In the genomic region with DNA sequence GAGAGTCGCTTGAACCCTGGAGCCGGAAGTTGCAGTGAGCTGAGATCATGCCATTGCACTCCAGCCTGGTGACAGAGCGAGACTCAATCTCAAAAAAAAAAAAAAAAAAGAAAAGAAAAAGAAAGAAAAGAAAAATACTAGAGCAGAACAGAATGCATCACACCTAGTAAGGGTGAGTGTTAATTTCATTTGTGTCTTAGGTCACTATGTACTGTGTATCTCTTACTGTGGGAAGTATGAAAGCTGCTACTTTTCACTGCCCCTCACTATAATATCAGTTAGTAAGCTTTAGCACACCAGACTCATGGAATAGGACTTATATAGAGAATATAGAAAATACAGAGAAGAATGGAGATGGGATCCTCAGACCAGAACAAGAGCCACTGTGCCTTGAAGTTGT, we compare ENCODE assay signal across 9 cellular contexts. TPM values are rescaled to one million over a fixed set of nuclear protein-coding genes. Genes with fewer than 3 reads are reported as not detected.
A peak's percentile ranks its signal among the peaks of the same experiment; 100 is the strongest.
DNase-seq lines count a peak whose midpoint lies in the region; ATAC-seq and TF ChIP-seq lines count a peak whose summit lies in the region.
"Had no signal": no experiment of that assay in that cellular context is flagged by ENCODE, and none has a peak within 500 bp of the region (broad histone marks: within the 10 kb centered on the region; RNA-seq: fewer than 3 reads in every experiment).

No MANE protein-coding gene starts in this region.

- no peak overlapping the region for H3K4me3 Mint-ChIP-seq in activated T-cell treated with anti-CD3 and anti-CD28 coated beads, Interleukin-2, amount 50 U/mL, for 4 hours

- no peaks in the 10 kb centered on the region for H3K27me3 Mint-ChIP-seq in activated T-cell treated with anti-CD3 and anti-CD28 coated beads, Interleukin-2, amount 50 U/mL, for 4 hours (ENCODE audit: low read depth)

- intact Hi-C loops in esophagus muscularis mucosa (cut with DNase I) (no loop called here), testis (cut with DNase I; ENCODE audit: low total_unique reads) (loop anchor here (5.0 kb wide), 1 partner anchor 74 kb away; a partner anchor contains a TSS), lower leg skin (cut with DNase I; ENCODE audit: low total_unique reads) (no loop called here)

- TF ChIP-seq POLR2A in esophagus muscularis mucosa (IDR thresholded peaks at IDR 0.05; ENCODE audit: low read depth) (no peak), testis (IDR thresholded peaks at IDR 0.05) (no peak), lower leg skin (IDR thresholded peaks at IDR 0.05) (no peak)

- peak; percentile 20 to 25 for ATAC-seq in activated T-cell treated with anti-CD3 and anti-CD28 coated beads, Interleukin-2, amount 50 U/mL, for 4 hours
- peak; percentile 26 for ATAC-seq in HG03521 (IDR thresholded peaks at IDR 0.05; ENCODE audit: unreplicated experiment)

- H3K9me3 ChIP-seq in esophagus muscularis mucosa (no peaks in the 10 kb centered on the region), testis (no peaks in the 10 kb centered on the region)

- H3K4me1 ChIP-seq in esophagus muscularis mucosa (peaks cover 60 to 96% (median 84%) of the 10 kb centered on the region in 4 donors), testis (peaks cover 32% of the 10 kb centered on the region)

- H3K4me3 ChIP-seq in esophagus muscularis mucosa = no peak overlapping the region
- H3K4me3 ChIP-seq in testis = no peak overlapping the region
- H3K4me3 ChIP-seq in lower leg skin (ENCODE audit: low read depth, poor library complexity, severe bottlenecking) = no peak overlapping the region
- H3K4me3 ChIP-seq: lung had no signal

- H3K36me3 ChIP-seq in esophagus muscularis mucosa = peaks cover 11 to 47% (median 34%) of the 10 kb centered on the region in 4 donors
- H3K36me3 ChIP-seq in testis (ENCODE audit: low read depth, missing control alignments) = no peaks in the 10 kb centered on the region

- TF ChIP-seq EP300 in esophagus muscularis mucosa (IDR thresholded peaks at IDR 0.05) = no peak

- H3K27me3 ChIP-seq in esophagus muscularis mucosa (no peaks in the 10 kb centered on the region), testis (no peaks in the 10 kb centered on the region)

- no peaks in the 10 kb centered on the region for H3K9me3 Mint-ChIP-seq in activated T-cell treated with anti-CD3 and anti-CD28 coated beads, Interleukin-2, amount 50 U/mL, for 4 hours

- TF ChIP-seq CTCF in esophagus muscularis mucosa (IDR thresholded peaks at IDR 0.05) (no peak), testis (IDR thresholded peaks at IDR 0.05) (no peak), lower leg skin (IDR thresholded peaks at IDR 0.05) (no peak)

- H3K36me3 Mint-ChIP-seq in activated T-cell treated with anti-CD3 and anti-CD28 coated beads, Interleukin-2, amount 50 U/mL, for 4 hours (ENCODE audit: insufficient read depth) = peaks cover 39% of the 10 kb centered on the region

- no peak for DNase-seq in activated T-cell treated with anti-CD3 and anti-CD28 coated beads, Interleukin-2, amount 50 U/mL, for 4 hours
- DNase-seq in activated T-cell treated with anti-CD3 and anti-CD28 coated beads, Interleukin-2, amount 50 U/mL, for 48 hours = no peak
- DNase-seq in esophagus muscularis mucosa (ENCODE audit: extremely low spot score) = no peak
- no peak for DNase-seq in testis
- DNase-seq in activated gamma-delta T cell (lab: John Stamatoyannopoulos, UW) = no peak
- DNase-seq in lower leg skin (ENCODE audit: low spot score in 2 of 2) = no peak
- DNase-seq in T-helper 9 cell = no peak

- H3K4me1 Mint-ChIP-seq in activated T-cell treated with anti-CD3 and anti-CD28 coated beads, Interleukin-2, amount 50 U/mL, for 4 hours (ENCODE audit: low read depth) = peaks cover 37% of the 10 kb centered on the region

- 94% methylated on average over 3 of the region's 3 CpGs for WGBS in esophagus muscularis mucosa
- 86 to 100% methylated on average over 3 of the region's 3 CpGs for WGBS in testis, 2 donors
- 97 to 98% methylated on average over 3 of the region's 3 CpGs for WGBS in lower leg skin, 2 donors

- H3K27ac ChIP-seq in esophagus muscularis mucosa (replicated peaks in 1 of 4) = peak overlapping the region; percentile 80 to 86 (median 82)
- peak overlapping the region; percentile 56 to 90 for H3K27ac ChIP-seq in testis

RNA-seq across cellular contexts. Expression of a gene that starts 45.9 kb away (rescaled TPM):
- 10 to 100 TPM; 31.0 to 37.0 (median 32.4) TPM for total RNA-seq in activated T-cell treated with anti-CD3 and anti-CD28 coated beads, Interleukin-2, amount 50 U/mL, for 4 hours
- total RNA-seq in esophagus muscularis mucosa (10 to 100 TPM in 3 of 4 donors, 1 to 10 TPM in 1; 9.1 to 12.8 (median 10.6) TPM), testis (10 to 100 TPM; 16.2 to 18.3 TPM), lower leg skin (10 to 100 TPM; 18.7 to 46.2 (median 21.2) TPM)
- 18.2 TPM for polyA plus RNA-seq in testis (ENCODE audit: insufficient read depth, low read depth, low replicate concordance)
